ENCODE assay signal across 21 cellular contexts in the genomic region with DNA sequence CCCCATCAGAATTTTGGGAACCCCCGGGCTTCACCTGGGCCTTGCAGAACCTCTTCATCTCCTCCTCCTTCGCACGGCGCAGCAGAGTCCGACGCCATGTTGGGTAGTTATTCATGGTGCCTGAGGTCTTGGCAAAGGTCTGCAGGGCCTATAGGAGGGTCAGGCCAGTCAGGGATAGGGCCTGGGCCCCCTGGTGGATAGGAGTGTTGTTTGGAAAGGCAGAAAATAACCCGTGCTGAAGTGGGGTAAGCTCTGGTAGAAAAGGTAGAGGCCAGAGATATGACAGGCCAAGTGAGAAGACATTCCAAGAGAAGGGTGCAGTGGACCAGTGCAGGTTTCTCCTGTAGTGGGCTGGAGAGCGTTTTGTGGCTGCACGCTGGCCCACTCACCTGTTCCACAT. TPM values are rescaled to one million over a fixed set of nuclear protein-coding genes. Genes with fewer than 3 reads are reported as not detected.
A peak's percentile ranks its signal among the peaks of the same experiment; 100 is the strongest.
DNase-seq lines count a peak whose midpoint lies in the region; ATAC-seq and TF ChIP-seq lines count a peak whose summit lies in the region.
"Had no signal": no experiment of that assay in that cellular context is flagged by ENCODE, and none has a peak within 500 bp of the region (broad histone marks: within the 10 kb centered on the region; RNA-seq: fewer than 3 reads in every experiment).

No MANE protein-coding gene starts in this region.

- H3K27me3 Mint-ChIP-seq in activated naive CD4-positive, alpha-beta T cell treated with anti-CD3 and anti-CD28 coated beads, Interleukin-2, amount 10 ng/mL, durations not matched to agents 7 days and 5 days: peaks cover 4% of the 10 kb centered on the region
- H3K27me3 Mint-ChIP-seq in progenitor cell of endocrine pancreas: no peaks in the 10 kb centered on the region
- peaks cover 0 to 3% of the 10 kb centered on the region in 2 donors for H3K27me3 Mint-ChIP-seq in CD8-positive, alpha-beta memory T cell
- H3K27me3 Mint-ChIP-seq: activated CD8-positive, alpha-beta memory T cell treated with anti-CD3 and anti-CD28 coated beads, Interleukin-2, amount 10 ng/mL, durations not matched to agents 7 days and 5 days; activated naive CD8-positive, alpha-beta T cell; natural killer cell treated with Interleukin-12 subunit alpha and Interleukin-12 subunit beta and Interleukin-15 and Interleukin-18, amount 100 ng/mL, for 72 hours had no signal

- no peak for DNase-seq in activated naive CD4-positive, alpha-beta T cell treated with anti-CD3 and anti-CD28 coated beads, Interleukin-2, amount 10 ng/mL, durations not matched to agents 7 days and 5 days
- no peak for DNase-seq in activated naive CD4-positive, alpha-beta T cell (lab: John Stamatoyannopoulos, UW)
- DNase-seq in dermis blood vessel endothelial cell: peak; percentile 19
- no peak for DNase-seq in progenitor cell of endocrine pancreas (ENCODE audit: low spot score, unreplicated experiment)
- no peak for DNase-seq in CD8-positive, alpha-beta memory T cell
- DNase-seq in activated gamma-delta T cell (lab: John Stamatoyannopoulos, UW): no peak
- DNase-seq: activated CD8-positive, alpha-beta memory T cell treated with anti-CD3 and anti-CD28 coated beads, Interleukin-2, amount 10 ng/mL, durations not matched to agents 7 days and 5 days; central memory CD4-positive, alpha-beta T cell; DMS153; gastrocnemius medialis; lower lobe of right lung; NCI-H2029; NCI-H526 treated with DMSO at 0.1 percent for 48 hours; retina; stimulated activated CD4-positive, alpha-beta T cell treated with anti-CD3 and anti-CD28 coated beads, Interleukin-15, amount 100 ng/mL, for 24 hours had no signal

- H3K79me2 ChIP-seq in Loucy (ENCODE audit: insufficient read depth, low read length): peaks cover 32% of the 10 kb centered on the region

- no peaks in the 10 kb centered on the region for H3K9me3 ChIP-seq in Loucy (ENCODE audit: insufficient read depth, low read depth, low read length)
- H3K9me3 ChIP-seq in CD8-positive, alpha-beta memory T cell (ENCODE audit: low read length): no peaks in the 10 kb centered on the region
- H3K9me3 ChIP-seq: gastrocnemius medialis, lower lobe of right lung had no signal

- H3K4me3 ChIP-seq in Loucy (ENCODE audit: low read length, poor library complexity, severe bottlenecking): no peak overlapping the region
- no peak overlapping the region for H3K4me3 ChIP-seq in CD8-positive, alpha-beta memory T cell (ENCODE audit: low read length)
- H3K4me3 ChIP-seq: gastrocnemius medialis, lower lobe of right lung had no signal

- CTCF ChIA-PET in activated naive CD4-positive, alpha-beta T cell treated with anti-CD3 and anti-CD28 coated beads, Interleukin-2, amount 10 ng/mL, durations not matched to agents 7 days and 5 days (lab: Charles Lee): interaction anchor here (0.5 to 1.7 kb wide), 2 partner anchors 10 to 396 kb away, joined by 3 read pairs; a partner anchor contains a TSS
- CTCF ChIA-PET in CD8-positive, alpha-beta memory T cell (lab: Charles Lee): interaction anchor here (0.9 to 1.2 kb wide), 2 partner anchors 31 to 35 kb away, joined by 3 read pairs; no protein-coding TSS in a partner anchor

- no peaks in the 10 kb centered on the region for H3K27me3 ChIP-seq in Loucy (ENCODE audit: insufficient read depth, low read length, poor library complexity, severe bottlenecking)
- H3K27me3 ChIP-seq in CD8-positive, alpha-beta memory T cell (ENCODE audit: insufficient read depth, low read length, poor library complexity, severe bottlenecking): no peaks in the 10 kb centered on the region
- H3K27me3 ChIP-seq: gastrocnemius medialis had no signal

- no peak overlapping the region for H3K4me2 ChIP-seq in Loucy (ENCODE audit: low read depth, low read length, poor library complexity, severe bottlenecking)

- H4K20me1 ChIP-seq in Loucy (ENCODE audit: insufficient read depth, low read length, poor library complexity, severe bottlenecking): peaks cover 5% of the 10 kb centered on the region

- no peaks in the 10 kb centered on the region for H3K9me2 ChIP-seq in Loucy (replicated peaks; ENCODE audit: low read depth, low read length)

- TF ChIP-seq CTCF in Loucy (conservative IDR thresholded peaks at IDR 0.05; ENCODE audit: low read length) (peak; percentile 34), progenitor cell of endocrine pancreas (IDR thresholded peaks at IDR 0.05; ENCODE audit: unreplicated experiment) (peak; percentile 18)

- H3K27ac Mint-ChIP-seq in activated naive CD4-positive, alpha-beta T cell treated with anti-CD3 and anti-CD28 coated beads, Interleukin-2, amount 10 ng/mL, durations not matched to agents 7 days and 5 days: peak overlapping the region; percentile 80
- H3K27ac Mint-ChIP-seq in progenitor cell of endocrine pancreas: no peak overlapping the region
- H3K27ac Mint-ChIP-seq in CD8-positive, alpha-beta memory T cell: peak overlapping the region in 4 of 8 donors; percentile 42 to 95 (median 49)
- H3K27ac Mint-ChIP-seq: activated CD8-positive, alpha-beta memory T cell treated with anti-CD3 and anti-CD28 coated beads, Interleukin-2, amount 10 ng/mL, durations not matched to agents 7 days and 5 days; natural killer cell treated with Interleukin-12 subunit alpha and Interleukin-12 subunit beta and Interleukin-15 and Interleukin-18, amount 100 ng/mL, for 72 hours had no signal

- peaks cover 35% of the 10 kb centered on the region; the same call in 1 of the 2 replicates for H3K36me3 ChIP-seq in Loucy (ENCODE audit: insufficient read depth, low read length)
- no peaks in the 10 kb centered on the region for H3K36me3 ChIP-seq in CD8-positive, alpha-beta memory T cell (ENCODE audit: insufficient read depth, low read length)

- H3K4me1 ChIP-seq in Loucy (ENCODE audit: insufficient read depth, low read length, poor library complexity, severe bottlenecking): peaks cover 45% of the 10 kb centered on the region
- peaks cover 28% of the 10 kb centered on the region for H3K4me1 ChIP-seq in CD8-positive, alpha-beta memory T cell (ENCODE audit: insufficient read depth, low read length)

- POLR2A ChIA-PET in CD8-positive, alpha-beta memory T cell (lab: Charles Lee): interaction anchor here (1.0 to 1.7 kb wide), 3 partner anchors 8 to 62 kb away, joined by 3 to 4 read pairs (median 3); no protein-coding TSS in a partner anchor

- no peak overlapping the region for H3K9ac ChIP-seq in Loucy (ENCODE audit: low read depth, low read length, poor library complexity, severe bottlenecking)

- H3F3A ChIP-seq in Loucy (ENCODE audit: low read depth): no peaks in the 10 kb centered on the region

- no peak overlapping the region for H3K27ac ChIP-seq in CD8-positive, alpha-beta memory T cell (ENCODE audit: low read depth, low read length)
- H3K27ac ChIP-seq: gastrocnemius medialis, lower lobe of right lung, VCaP had no signal

- H3K9me3 Mint-ChIP-seq in activated naive CD4-positive, alpha-beta T cell treated with anti-CD3 and anti-CD28 coated beads, Interleukin-2, amount 10 ng/mL, durations not matched to agents 7 days and 5 days: no peaks in the 10 kb centered on the region
- no peaks in the 10 kb centered on the region for H3K9me3 Mint-ChIP-seq in progenitor cell of endocrine pancreas (ENCODE audit: low read depth)
- H3K9me3 Mint-ChIP-seq in CD8-positive, alpha-beta memory T cell: no peaks in the 10 kb centered on the region
- H3K9me3 Mint-ChIP-seq: natural killer cell treated with Interleukin-12 subunit alpha and Interleukin-12 subunit beta and Interleukin-15 and Interleukin-18, amount 100 ng/mL, for 72 hours had no signal

- H3K4me1 Mint-ChIP-seq in activated naive CD4-positive, alpha-beta T cell treated with anti-CD3 and anti-CD28 coated beads, Interleukin-2, amount 10 ng/mL, durations not matched to agents 7 days and 5 days: peaks cover 53% of the 10 kb centered on the region
- H3K4me1 Mint-ChIP-seq in progenitor cell of endocrine pancreas (ENCODE audit: low read depth): peaks cover 10% of the 10 kb centered on the region
- H3K4me1 Mint-ChIP-seq in CD8-positive, alpha-beta memory T cell: peaks cover 41 to 57% (median 50%) of the 10 kb centered on the region in 3 donors

- ATAC-seq in GM19452 (IDR thresholded peaks at IDR 0.05; ENCODE audit: unreplicated experiment): no peak
- ATAC-seq: activated CD8-positive, alpha-beta memory T cell treated with anti-CD3 and anti-CD28 coated beads, Interleukin-2, amount 10 ng/mL, durations not matched to agents 7 days and 5 days; gastrocnemius medialis; lower lobe of right lung; natural killer cell treated with Interleukin-12 subunit alpha and Interleukin-12 subunit beta and Interleukin-15 and Interleukin-18, amount 100 ng/mL, for 72 hours; Panc1 had no signal

- no peak overlapping the region for H2AFZ ChIP-seq in Loucy (ENCODE audit: low read length)

- H3K4me3 Mint-ChIP-seq in activated naive CD4-positive, alpha-beta T cell treated with anti-CD3 and anti-CD28 coated beads, Interleukin-2, amount 10 ng/mL, durations not matched to agents 7 days and 5 days: no peak overlapping the region
- H3K4me3 Mint-ChIP-seq in progenitor cell of endocrine pancreas (ENCODE audit: low read depth): no peak overlapping the region
- peak overlapping the region in 1 of 7 donors; percentile 55 for H3K4me3 Mint-ChIP-seq in CD8-positive, alpha-beta memory T cell
- H3K4me3 Mint-ChIP-seq: activated CD8-positive, alpha-beta memory T cell treated with anti-CD3 and anti-CD28 coated beads, Interleukin-2, amount 10 ng/mL, durations not matched to agents 7 days and 5 days; activated naive CD8-positive, alpha-beta T cell; natural killer cell treated with Interleukin-12 subunit alpha and Interleukin-12 subunit beta and Interleukin-15 and Interleukin-18, amount 100 ng/mL, for 72 hours had no signal

- H3K36me3 Mint-ChIP-seq in activated naive CD4-positive, alpha-beta T cell treated with anti-CD3 and anti-CD28 coated beads, Interleukin-2, amount 10 ng/mL, durations not matched to agents 7 days and 5 days: peaks cover 48% of the 10 kb centered on the region
- H3K36me3 Mint-ChIP-seq in progenitor cell of endocrine pancreas (ENCODE audit: insufficient read depth): peaks cover 10% of the 10 kb centered on the region
- peaks cover 0 to 60% (median 5%) of the 10 kb centered on the region in 3 donors for H3K36me3 Mint-ChIP-seq in CD8-positive, alpha-beta memory T cell
- H3K36me3 Mint-ChIP-seq: natural killer cell treated with Interleukin-12 subunit alpha and Interleukin-12 subunit beta and Interleukin-15 and Interleukin-18, amount 100 ng/mL, for 72 hours had no signal

RNA-seq across cellular contexts. Expression of a gene that starts 4.9 kb away (rescaled TPM):
- total RNA-seq in dermis blood vessel endothelial cell (9.9 and 12.6 TPM in 2 replicates), progenitor cell of endocrine pancreas (13.6 and 17.5 TPM in 2 replicates)
- 10 to 100 TPM; 15.1 to 15.8 TPM for total RNA-seq in CD8-positive, alpha-beta memory T cell
- 9.4 TPM for polyA plus RNA-seq in CD8-positive, alpha-beta memory T cell

RNA-seq across cellular contexts. Expression of a gene that starts 5.0 kb away (rescaled TPM):
- total RNA-seq in dermis blood vessel endothelial cell (0.34 and 0.65 TPM in 2 replicates), progenitor cell of endocrine pancreas (7.0 and 7.9 TPM in 2 replicates)
- under 1 TPM in 1 of 2 experiments, not detected in 1; 0.13 TPM for total RNA-seq in CD8-positive, alpha-beta memory T cell
- 0.46 TPM for polyA plus RNA-seq in CD8-positive, alpha-beta memory T cell
- total RNA-seq: natural killer cell treated with Interleukin-12 subunit alpha and Interleukin-12 subunit beta and Interleukin-15 and Interleukin-18, amount 100 ng/mL, for 72 hours had no signal

RNA-seq across cellular contexts. Expression of a gene that starts 10.2 kb away (rescaled TPM):
- 17.8 and 22.8 TPM in 2 replicates for total RNA-seq in dermis blood vessel endothelial cell
- total RNA-seq in progenitor cell of endocrine pancreas: 101 and 102 TPM in 2 replicates
- total RNA-seq in CD8-positive, alpha-beta memory T cell: 10 to 100 TPM; 33.2 to 34.7 TPM
- polyA plus RNA-seq in CD8-positive, alpha-beta memory T cell: 18.8 TPM

RNA-seq across cellular contexts. Expression of a gene that starts 37.6 kb away (rescaled TPM):
- total RNA-seq in dermis blood vessel endothelial cell: 6.9 and 7.5 TPM in 2 replicates
- total RNA-seq in progenitor cell of endocrine pancreas: 10.8 and 11.4 TPM in 2 replicates
- 10 to 100 TPM; 19.5 to 19.9 TPM for total RNA-seq in CD8-positive, alpha-beta memory T cell
- polyA plus RNA-seq in CD8-positive, alpha-beta memory T cell: 7.5 TPM
